ENCODE assay signal across 8 cellular contexts in the genomic region with DNA sequence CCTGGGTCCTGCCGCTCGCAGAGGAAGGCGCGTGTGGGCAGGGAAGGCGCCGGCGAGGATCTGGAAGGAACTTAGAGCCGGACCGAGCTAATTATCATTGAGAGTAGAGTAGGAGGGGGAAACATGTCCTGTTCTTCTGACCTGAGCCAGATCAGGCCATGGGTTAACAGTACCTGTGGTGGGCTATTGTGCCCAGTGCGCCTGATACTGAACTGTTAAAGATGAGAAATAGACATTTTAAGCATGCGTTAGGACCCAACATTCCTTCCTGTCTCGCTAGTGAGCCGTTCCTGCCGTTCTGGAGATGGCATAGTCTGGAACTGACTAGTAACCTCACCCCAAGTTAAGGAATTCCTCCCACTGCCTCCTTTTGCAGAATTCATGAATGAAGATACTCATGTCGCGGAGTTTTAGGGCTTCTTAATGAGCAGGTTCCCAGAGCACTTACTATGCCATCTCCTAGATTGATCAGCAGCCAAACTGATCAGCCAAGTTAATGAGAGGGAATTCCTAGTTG. TPM values are rescaled to one million over a fixed set of nuclear protein-coding genes. Genes with fewer than 3 reads are reported as not detected.
A peak's percentile ranks its signal among the peaks of the same experiment; 100 is the strongest.
DNase-seq lines count a peak whose midpoint lies in the region; ATAC-seq, FAIRE-seq and TF ChIP-seq lines count a peak whose summit lies in the region.

No MANE protein-coding gene starts in this region.

- no peaks in the 10 kb centered on the region for H3K9me2 ChIP-seq in hepatocyte (replicated peaks; ENCODE audit: insufficient read depth)

- peaks cover 6% of the 10 kb centered on the region for H3K4me1 ChIP-seq in hepatocyte (ENCODE audit: insufficient read depth)
- peaks cover 0 to 3% of the 10 kb centered on the region in 2 donors for H3K4me1 ChIP-seq in small intestine (ENCODE audit: control insufficient read depth in 2 of 2, insufficient read depth in 1 of 2, low read depth in 1 of 2, low read length in 1 of 2)

- peaks cover 28% of the 10 kb centered on the region for H3K79me2 ChIP-seq in hepatocyte

- H3K27ac ChIP-seq in VCaP: peak overlapping the region; percentile 91
- H3K27ac ChIP-seq in hepatocyte: peak overlapping the region; percentile 97
- H3K27ac ChIP-seq in small intestine (ENCODE audit: low read depth in 1 of 2, low read length in 1 of 2): peak overlapping the region in 1 of 2 donors; percentile 87

- DNase-seq in EL (peak; percentile 50), hepatocyte (ENCODE audit: low spot score) (peak; percentile 32), small intestine (no peak), C1 segment of cervical spinal cord (lab: John Stamatoyannopoulos, UW) (no peak), sciatic nerve (ENCODE audit: low spot score) (no peak)

- no peak for FAIRE-seq in small intestine (lab: Jason Lieb, UNC)

- TF ChIP-seq CTCF in VCaP (conservative IDR thresholded peaks at IDR 0.05) (no peak), hepatocyte (IDR thresholded peaks at IDR 0.05; ENCODE audit: poor library complexity) (no peak)

- peaks cover 24% of the 10 kb centered on the region for H4K20me1 ChIP-seq in hepatocyte (ENCODE audit: insufficient read depth, poor library complexity, severe bottlenecking)

- peak overlapping the region; percentile 83 for H3K4me2 ChIP-seq in hepatocyte

- H3K9me3 ChIP-seq in hepatocyte (ENCODE audit: low read depth) (no peaks in the 10 kb centered on the region), small intestine (ENCODE audit: control insufficient read depth, low read depth) (no peaks in the 10 kb centered on the region)

- 4% methylated on average over 16 of the region's 16 CpGs for WGBS in hepatocyte (ENCODE audit: low lambda C conversion rate, missing lambda C conversion rate)
- 6 to 8% (median 7%) methylated on average over 16 of the region's 16 CpGs for whole genome bisulfite sequencing in small intestine, 3 donors

- ATAC-seq in HG02938 (IDR thresholded peaks at IDR 0.05; ENCODE audit: unreplicated experiment) (peak; percentile 19), sciatic nerve (no peak), GM21381 (IDR thresholded peaks at IDR 0.05; ENCODE audit: unreplicated experiment) (no peak)

- intact Hi-C loops in sciatic nerve (cut with DNase I): no loop called here

- peak overlapping the region; percentile 86 for H3K4me3 ChIP-seq in hepatocyte
- H3K4me3 ChIP-seq in small intestine (ENCODE audit: low read depth in 1 of 2, low read length in 2 of 2): peak overlapping the region; percentile 97 to 99

- peak overlapping the region; percentile 74 for H2AFZ ChIP-seq in hepatocyte

- no peaks in the 10 kb centered on the region for H3K36me3 ChIP-seq in hepatocyte (replicated peaks; ENCODE audit: insufficient read depth, low read depth)
- peaks cover 6 to 10% of the 10 kb centered on the region in 2 donors for H3K36me3 ChIP-seq in small intestine (ENCODE audit: control insufficient read depth in 2 of 2, insufficient read depth in 2 of 2, low read length in 2 of 2)

- H3K27me3 ChIP-seq in hepatocyte: no peaks in the 10 kb centered on the region
- no peaks in the 10 kb centered on the region for H3K27me3 ChIP-seq in small intestine (ENCODE audit: control insufficient read depth in 2 of 2, insufficient read depth in 2 of 2, low read length in 2 of 2)

RNA-seq across cellular contexts. Expression of gene STRIP1, which starts 0.9 kb away (rescaled TPM):
- 44.6 and 49.0 TPM in 2 replicates for total RNA-seq in hepatocyte
- 29.1 and 38.0 TPM in 2 replicates for polyA plus RNA-seq in hepatocyte
- polyA plus RNA-seq in small intestine: 10 to 100 TPM; 15.1 to 18.3 (median 18.3) TPM
- total RNA-seq in sciatic nerve: 44.1 TPM

RNA-seq across cellular contexts. Expression of gene ALX3, which starts 35.2 kb away (rescaled TPM):
- total RNA-seq in hepatocyte: 0.27 and 1.6 TPM in 2 replicates
- 0.36 and 0.92 TPM in 2 replicates for polyA plus RNA-seq in hepatocyte
- under 1 TPM in 1 of 3 donors, not detected in 2; 0.09 TPM for polyA plus RNA-seq in small intestine
- not detected for total RNA-seq in sciatic nerve

RNA-seq across cellular contexts. Expression of gene AHCYL1, which starts 50.7 kb away (rescaled TPM):
- 49.2 and 56.2 TPM in 2 replicates for total RNA-seq in hepatocyte
- polyA plus RNA-seq in hepatocyte: 88.4 and 97.6 TPM in 2 replicates
- polyA plus RNA-seq in small intestine: 100 to 1,000 TPM in 2 of 3 donors, 10 to 100 TPM in 1; 67.6 to 159 (median 111) TPM
- total RNA-seq in sciatic nerve: 71.3 TPM

Comparison
In these comparisons a context has a peak if more than half of its experiments do, and no peak if none do; other contexts are left out.
1. DNase-seq: peak in EL (single experiment) and hepatocyte (single experiment); none in small intestine (single experiment), C1 segment of cervical spinal cord (0 of 14) and sciatic nerve (single experiment).